Comparison of ENCODE assay signal across 9 cellular contexts in genomic region chr6:8131265-8131897, GRCh38. TPM values are rescaled to one million over a fixed set of nuclear protein-coding genes. Genes with fewer than 3 reads are reported as not detected.
DNase-seq lines count a peak whose midpoint lies in the region; ATAC-seq, FAIRE-seq and TF ChIP-seq lines count a peak whose summit lies in the region.
"Had no signal": no experiment of that assay in that cellular context is flagged by ENCODE, and none has a peak within 500 bp of the region (broad histone marks: within the 10 kb centered on the region; RNA-seq: fewer than 3 reads in every experiment).

No MANE protein-coding gene starts in this region.

- no peak for TF ChIP-seq POLR2A in A549 (IDR thresholded peaks at IDR 0.05; ENCODE audit: low read length)

- no peak overlapping the region for H3K27ac ChIP-seq in A549

- H3K4me3 Mint-ChIP-seq in activated CD4-positive, alpha-beta T cell treated with anti-CD3 and anti-CD28 coated beads, Interleukin-2, amount 10 ng/mL, durations not matched to agents 7 days and 5 days = no peak overlapping the region
- H3K4me3 Mint-ChIP-seq in naive thymus-derived CD8-positive, alpha-beta T cell = no peak overlapping the region
- H3K4me3 Mint-ChIP-seq: natural killer cell treated with Interleukin-12 subunit alpha and Interleukin-12 subunit beta and Interleukin-15 and Interleukin-18, amount 100 ng/mL, for 72 hours had no signal

- TF ChIP-seq CTCF in A549 (IDR thresholded peaks at IDR 0.05) (peak; percentile 70), GM12872 (IDR thresholded peaks at IDR 0.05; ENCODE audit: insufficient read depth, low read depth, low read length) (peak; percentile 49), epithelial cell of esophagus (IDR thresholded peaks at IDR 0.05; ENCODE audit: insufficient read depth, low read depth, low read length, missing control alignments) (peak; percentile 65)

- POLR2A ChIA-PET in A549 (lab: Yijun Ruan, JAX) = interaction anchor here (1.1 to 1.6 kb wide), 2 partner anchors 29 to 88 kb away, joined by 5 read pairs; partner anchors contain the start of gene EEF1E1
- POLR2A ChIA-PET in activated CD4-positive, alpha-beta T cell treated with anti-CD3 and anti-CD28 coated beads, Interleukin-2, amount 10 ng/mL, durations not matched to agents 7 days and 5 days (lab: Charles Lee) = no interaction called here
- POLR2A ChIA-PET in naive thymus-derived CD8-positive, alpha-beta T cell (lab: Charles Lee) = interaction anchor here (0.7 kb wide), 1 partner anchor 648 kb away, joined by 3 read pairs; no protein-coding TSS in a partner anchor

- CTCF ChIA-PET in A549 (lab: Yijun Ruan, JAX) = interaction anchor here (0.7 to 10.5 kb wide), 23 partner anchors 9 to 1975 kb away, joined by 3 to 137 read pairs (median 4); no protein-coding TSS in a partner anchor
- CTCF ChIA-PET in activated CD4-positive, alpha-beta T cell treated with anti-CD3 and anti-CD28 coated beads, Interleukin-2, amount 10 ng/mL, durations not matched to agents 7 days and 5 days (lab: Charles Lee) = interaction anchor here (0.6 to 1.8 kb wide), 4 partner anchors 9 to 88 kb away, joined by 3 to 8 read pairs (median 4); no protein-coding TSS in a partner anchor

- no peak for TF ChIP-seq EP300 in A549 (IDR thresholded peaks at IDR 0.05)

- WGBS in A549 (ENCODE audit: missing lambda C conversion rate) = 21% methylated on average over 12 of the region's 13 CpGs

- no peaks in the 10 kb centered on the region; the same call in 2 of the 3 replicates for H3K4me1 ChIP-seq in A549

- ATAC-seq in A549 (peak; percentile 95 to 96), HG03039 (IDR thresholded peaks at IDR 0.05; ENCODE audit: unreplicated experiment) (peak; percentile 65)
- peak; percentile 51 to 58 for ATAC-seq in naive thymus-derived CD8-positive, alpha-beta T cell

- H3K9me3 Mint-ChIP-seq in activated CD4-positive, alpha-beta T cell treated with anti-CD3 and anti-CD28 coated beads, Interleukin-2, amount 10 ng/mL, durations not matched to agents 7 days and 5 days = no peaks in the 10 kb centered on the region
- no peaks in the 10 kb centered on the region for H3K9me3 Mint-ChIP-seq in naive thymus-derived CD8-positive, alpha-beta T cell
- H3K9me3 Mint-ChIP-seq: natural killer cell treated with Interleukin-12 subunit alpha and Interleukin-12 subunit beta and Interleukin-15 and Interleukin-18, amount 100 ng/mL, for 72 hours had no signal

- no peak for FAIRE-seq in A549 (lab: Jason Lieb, UNC)

- TF ChIP-seq RAD21 in A549 (conservative IDR thresholded peaks at IDR 0.05 in 1 of 2, IDR thresholded peaks at IDR 0.05 in 1 of 2) = peak; percentile 80

- DNase-seq in A549 (ENCODE audit: low read depth in 1 of 2, low spot score in 1 of 2) = peak; percentile 28 to 50
- peak; percentile 13 for DNase-seq in NCI-H2171 (lab: John Stamatoyannopoulos, UW)
- peak; percentile 48 for DNase-seq in activated CD4-positive, alpha-beta T cell treated with anti-CD3 and anti-CD28 coated beads, Interleukin-2, amount 10 ng/mL, durations not matched to agents 7 days and 5 days
- DNase-seq in epithelial cell of esophagus (ENCODE audit: low read depth) = peak; percentile 68
- peak in 9 of 10 donors; percentile 3 to 54 (median 19) for DNase-seq in naive thymus-derived CD8-positive, alpha-beta T cell
- DNase-seq in ureter (ENCODE audit: low spot score) = peak; percentile 55

- no peak overlapping the region for H3K4me3 ChIP-seq in A549
- no peak overlapping the region for H3K4me3 ChIP-seq in epithelial cell of esophagus (ENCODE audit: low read length)

- no peaks in the 10 kb centered on the region for H3K4me1 Mint-ChIP-seq in activated CD4-positive, alpha-beta T cell treated with anti-CD3 and anti-CD28 coated beads, Interleukin-2, amount 10 ng/mL, durations not matched to agents 7 days and 5 days
- peaks cover 0 to 8% (median under 1%) of the 10 kb centered on the region in 4 donors for H3K4me1 Mint-ChIP-seq in naive thymus-derived CD8-positive, alpha-beta T cell

- H3K27ac Mint-ChIP-seq in activated CD4-positive, alpha-beta T cell treated with anti-CD3 and anti-CD28 coated beads, Interleukin-2, amount 10 ng/mL, durations not matched to agents 7 days and 5 days = no peak overlapping the region
- peak overlapping the region in 1 of 10 donors; percentile 43 for H3K27ac Mint-ChIP-seq in naive thymus-derived CD8-positive, alpha-beta T cell
- H3K27ac Mint-ChIP-seq: natural killer cell treated with Interleukin-12 subunit alpha and Interleukin-12 subunit beta and Interleukin-15 and Interleukin-18, amount 100 ng/mL, for 72 hours had no signal

- no peaks in the 10 kb centered on the region for H3K36me3 Mint-ChIP-seq in activated CD4-positive, alpha-beta T cell treated with anti-CD3 and anti-CD28 coated beads, Interleukin-2, amount 10 ng/mL, durations not matched to agents 7 days and 5 days (ENCODE audit: low read depth)
- no peaks in the 10 kb centered on the region for H3K36me3 Mint-ChIP-seq in naive thymus-derived CD8-positive, alpha-beta T cell
- H3K36me3 Mint-ChIP-seq: natural killer cell treated with Interleukin-12 subunit alpha and Interleukin-12 subunit beta and Interleukin-15 and Interleukin-18, amount 100 ng/mL, for 72 hours had no signal

- H3K9me3 ChIP-seq in A549 = no peaks in the 10 kb centered on the region

- peaks cover 8% of the 10 kb centered on the region for H3K27me3 Mint-ChIP-seq in activated CD4-positive, alpha-beta T cell treated with anti-CD3 and anti-CD28 coated beads, Interleukin-2, amount 10 ng/mL, durations not matched to agents 7 days and 5 days
- peaks cover 3 to 39% (median 16%) of the 10 kb centered on the region in 5 donors for H3K27me3 Mint-ChIP-seq in naive thymus-derived CD8-positive, alpha-beta T cell

- peak overlapping the region; percentile 51 for H3K4me2 ChIP-seq in A549

TF ChIP-seq in A549, 52 proteins besides CTCF, POLR2A, EP300 and RAD21:
- TF ChIP-seq POLR2AphosphoS2 (conservative IDR thresholded peaks at IDR 0.05; ENCODE audit: low read length) (no peak), SMC3 (IDR thresholded peaks at IDR 0.05) (peak; percentile 62; the same call in 2 of the 3 replicates)

RNA-seq across cellular contexts. Expression of gene EEF1E1, which starts 29.0 kb away (rescaled TPM):
- polyA plus RNA-seq in A549 (2011; rRNA removed) = 107 and 122 TPM in 2 replicates
- polyA plus RNA-seq in A549 (2012; cell fraction: cytosol; rRNA removed) = 65.0 and 75.5 TPM in 2 replicates
- 21.4 and 22.0 TPM in 2 replicates for polyA plus RNA-seq in A549 (2012; cell fraction: nucleus; rRNA removed)
- 114 to 132 TPM (median 119 TPM) in 3 replicates for polyA plus RNA-seq in A549 (2017; fragmentation: RNase III; extraction: RNeasy Plus Mini Kit Qiagen cat#74134 plus additional on column Dnase treatment)
- polyA minus RNA-seq in A549 (2011; rRNA and poly(A)+ RNA removed) = 23.0 and 24.5 TPM in 2 replicates
- 10 to 100 TPM; 36.1 to 37.8 TPM for total RNA-seq in activated CD4-positive, alpha-beta T cell treated with anti-CD3 and anti-CD28 coated beads, Interleukin-2, amount 10 ng/mL, durations not matched to agents 7 days and 5 days
- 10 to 100 TPM; 25.2 to 28.6 TPM for total RNA-seq in naive thymus-derived CD8-positive, alpha-beta T cell
- polyA plus RNA-seq in naive thymus-derived CD8-positive, alpha-beta T cell = 10 to 100 TPM; 55.5 to 62.0 (median 57.9) TPM
- total RNA-seq in ureter = 31.6 TPM

Comparison
In these comparisons a context has a peak if more than half of its experiments do, and no peak if none do; other contexts are left out.
1. DNase-seq: peak in every context shown above with its lines; median percentile 68 in epithelial cell of esophagus; 55 in ureter; 48 in activated CD4-positive, alpha-beta T cell treated with anti-CD3 and anti-CD28 coated beads, Interleukin-2, amount 10 ng/mL, durations not matched to agents 7 days and 5 days; 39 in A549; 19 in naive thymus-derived CD8-positive, alpha-beta T cell; 13 in NCI-H2171.